Comparison of ENCODE assay signal across 7 cellular contexts in the genomic region with DNA sequence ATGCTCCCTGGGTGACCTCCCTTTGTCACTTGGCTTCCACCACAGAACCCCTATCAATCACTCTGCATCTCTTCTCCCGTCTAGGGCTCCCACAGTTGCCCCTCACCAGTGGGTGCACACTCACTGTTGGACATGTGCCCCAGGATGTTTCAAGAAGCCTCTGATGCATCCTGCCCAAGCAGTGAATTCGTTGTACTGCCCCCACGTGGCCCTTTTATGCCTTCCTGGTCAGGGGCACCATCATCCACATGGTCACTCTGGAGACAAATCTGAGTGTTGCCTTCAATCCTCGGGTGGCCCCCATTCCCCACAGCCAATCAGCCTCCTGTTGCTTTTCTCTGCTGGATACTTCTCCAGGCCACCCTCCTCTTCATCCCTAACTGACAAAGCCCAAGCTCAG. TPM values are rescaled to one million over a fixed set of nuclear protein-coding genes. Genes with fewer than 3 reads are reported as not detected.
A peak's percentile ranks its signal among the peaks of the same experiment; 100 is the strongest.
DNase-seq lines count a peak whose midpoint lies in the region; ATAC-seq and TF ChIP-seq lines count a peak whose summit lies in the region.

No MANE protein-coding gene starts in this region.

- H3K4me3 ChIP-seq in GM06990 (replicated peaks; ENCODE audit: low read depth, low read length): no peak overlapping the region

- H3K36me3 ChIP-seq in GM06990 (ENCODE audit: control insufficient read depth, insufficient read depth, low read length): no peaks in the 10 kb centered on the region

- H3K27ac Mint-ChIP-seq in activated T-helper 17 cell treated with anti-CD3 and anti-CD28 coated beads, Interleukin-2, amount 50 U/mL, for 72 hours: no peak overlapping the region

- H3K4me3 Mint-ChIP-seq in activated T-helper 17 cell treated with anti-CD3 and anti-CD28 coated beads, Interleukin-2, amount 50 U/mL, for 72 hours: no peak overlapping the region

- ATAC-seq in HG02885 (IDR thresholded peaks at IDR 0.05; ENCODE audit: poor library complexity, unreplicated experiment): peak; percentile 56
- peak; percentile 28 for ATAC-seq in activated T-helper 17 cell treated with anti-CD3 and anti-CD28 coated beads, Interleukin-2, amount 50 U/mL, for 72 hours (replicated peaks)
- ATAC-seq in HG03045 (IDR thresholded peaks at IDR 0.05; ENCODE audit: unreplicated experiment): no peak

- H3K36me3 Mint-ChIP-seq in activated T-helper 17 cell treated with anti-CD3 and anti-CD28 coated beads, Interleukin-2, amount 50 U/mL, for 72 hours (ENCODE audit: low read depth): no peaks in the 10 kb centered on the region

- DNase-seq in GM06990 (ENCODE audit: extremely low read depth, insufficient read length): no peak
- peak; percentile 17 for DNase-seq in myocyte (ENCODE audit: low read depth)
- DNase-seq in NCI-H1417 (lab: John Stamatoyannopoulos, UW): no peak
- no peak for DNase-seq in GM19238 (ENCODE audit: insufficient read length, low spot score)

- no peaks in the 10 kb centered on the region for H3K27me3 ChIP-seq in GM06990 (replicated peaks; ENCODE audit: control insufficient read depth, insufficient read depth, low read length)

- H3K9me3 Mint-ChIP-seq in activated T-helper 17 cell treated with anti-CD3 and anti-CD28 coated beads, Interleukin-2, amount 50 U/mL, for 72 hours: no peaks in the 10 kb centered on the region

- peak; percentile 38 for TF ChIP-seq CTCF in GM06990 (IDR thresholded peaks at IDR 0.05; ENCODE audit: insufficient read depth, low read length, poor library complexity, severe bottlenecking)

- H3K4me1 Mint-ChIP-seq in activated T-helper 17 cell treated with anti-CD3 and anti-CD28 coated beads, Interleukin-2, amount 50 U/mL, for 72 hours: no peaks in the 10 kb centered on the region

- no peaks in the 10 kb centered on the region for H3K27me3 Mint-ChIP-seq in activated T-helper 17 cell treated with anti-CD3 and anti-CD28 coated beads, Interleukin-2, amount 50 U/mL, for 72 hours

RNA-seq across cellular contexts. Expression of a gene that starts 12.2 kb away (rescaled TPM):
- total RNA-seq in activated T-helper 17 cell treated with anti-CD3 and anti-CD28 coated beads, Interleukin-2, amount 50 U/mL, for 72 hours: not detected
- total RNA-seq in myocyte: not detected in 2 replicates
- not detected for polyA plus RNA-seq in myocyte (2012)

RNA-seq across cellular contexts. Expression of a gene that starts 21.6 kb away (rescaled TPM):
- 10 to 100 TPM; 40.8 to 54.8 TPM for total RNA-seq in activated T-helper 17 cell treated with anti-CD3 and anti-CD28 coated beads, Interleukin-2, amount 50 U/mL, for 72 hours
- total RNA-seq in myocyte: 551 and 630 TPM in 2 replicates
- polyA plus RNA-seq in myocyte (2012): 375 TPM
